ENCODE assay signal across 21 cellular contexts in the genomic region with DNA sequence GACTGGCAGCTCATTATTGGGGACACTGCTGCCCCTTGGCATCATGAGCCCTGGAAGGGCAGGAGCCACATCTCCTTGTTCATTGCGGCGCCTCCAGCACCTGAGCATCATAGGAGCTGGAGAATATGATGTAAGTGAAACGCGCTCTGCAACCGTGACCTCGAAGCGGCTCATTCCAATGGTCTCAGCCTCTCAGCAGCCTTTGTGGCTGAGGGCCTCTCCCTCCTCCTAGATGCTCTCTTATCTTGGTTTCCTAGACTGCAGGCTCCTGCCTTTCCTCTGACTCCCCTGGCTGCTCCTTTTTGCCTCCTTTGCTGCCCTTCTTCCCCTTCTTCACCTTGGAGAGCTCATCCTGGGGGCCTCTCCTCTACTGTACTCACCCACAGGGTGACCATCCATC.
DNase-seq lines count a peak whose midpoint lies in the region; ATAC-seq and TF ChIP-seq lines count a peak whose summit lies in the region.
"Had no signal": no experiment of that assay in that cellular context is flagged by ENCODE, and none has a peak within 500 bp of the region (broad histone marks: within the 10 kb centered on the region; RNA-seq: fewer than 3 reads in every experiment).

No MANE protein-coding gene starts in this region.

- H3K36me3 ChIP-seq in neural progenitor cell = no peaks in the 10 kb centered on the region
- no peaks in the 10 kb centered on the region for H3K36me3 ChIP-seq in mammary epithelial cell (ENCODE audit: insufficient read depth, low read length)
- H3K36me3 ChIP-seq: BLaER1 had no signal

- no peaks in the 10 kb centered on the region for H3K9me3 Mint-ChIP-seq in neural progenitor cell
- no peaks in the 10 kb centered on the region for H3K9me3 Mint-ChIP-seq in stimulated activated effector memory CD8-positive, alpha-beta T cell treated with anti-CD3 and anti-CD28 coated beads, Interleukin-12 subunit alpha, Interleukin-12 subunit beta, amount 100 ng/mL, for 72 hours
- H3K9me3 Mint-ChIP-seq: CD4-positive, CD25-positive, alpha-beta regulatory T cell; CD8-positive, alpha-beta T cell; GM23338; H9 had no signal

- dilution Hi-C loops in mammary epithelial cell (cut with HindIII; ENCODE audit: low sequenced_read_pairs) = no loop called here

- H3K27me3 Mint-ChIP-seq in neural progenitor cell (ENCODE audit: insufficient read depth, low read depth) = peaks cover 17% of the 10 kb centered on the region

- intact Hi-C loops in Right ventricle myocardium superior (cut with DNase I) = no loop called here
- intact Hi-C loops in cardiac septum (cut with DNase I) = no loop called here
- intact Hi-C loops in mammary epithelial cell (cut with micrococcal nuclease) = no loop called here

- H3K4me3 ChIP-seq in neural progenitor cell = no peak overlapping the region
- H3K4me3 ChIP-seq in mammary epithelial cell (replicated peaks in 1 of 3; ENCODE audit: insufficient read depth in 1 of 3, low read depth in 2 of 3, low read length in 3 of 3) = no peak overlapping the region
- H3K4me3 ChIP-seq: BLaER1, GM12878, GM23338 had no signal

- no peak overlapping the region for H2AFZ ChIP-seq in neural progenitor cell (replicated peaks)
- no peak overlapping the region for H2AFZ ChIP-seq in mammary epithelial cell (ENCODE audit: low read depth, low read length)
- H2AFZ ChIP-seq: GM23338 had no signal

- H3K4me1 Mint-ChIP-seq in neural progenitor cell = peaks cover 20% of the 10 kb centered on the region
- H3K4me1 Mint-ChIP-seq in stimulated activated effector memory CD8-positive, alpha-beta T cell treated with anti-CD3 and anti-CD28 coated beads, Interleukin-12 subunit alpha, Interleukin-12 subunit beta, amount 100 ng/mL, for 72 hours = no peaks in the 10 kb centered on the region
- H3K4me1 Mint-ChIP-seq: B cell; CD4-positive, CD25-positive, alpha-beta regulatory T cell; GM23338; H9 had no signal

- BruUV-seq in mammary epithelial cell (replicated peaks; lab: Mats Ljungman, UMichigan) = no TSS peak

- ATAC-seq in Right ventricle myocardium superior (ENCODE audit: poor library complexity) (no peak), HG03175 (IDR thresholded peaks at IDR 0.05; ENCODE audit: unreplicated experiment) (no peak)
- ATAC-seq in stimulated activated effector memory CD8-positive, alpha-beta T cell treated with anti-CD3 and anti-CD28 coated beads, Interleukin-12 subunit alpha, Interleukin-12 subunit beta, amount 100 ng/mL, for 72 hours = peak; percentile 16
- ATAC-seq: CD8-positive, alpha-beta T cell; GM12878; GM23338; HCT116 had no signal

- H3K36me3 Mint-ChIP-seq in neural progenitor cell = no peaks in the 10 kb centered on the region
- no peaks in the 10 kb centered on the region for H3K36me3 Mint-ChIP-seq in stimulated activated effector memory CD8-positive, alpha-beta T cell treated with anti-CD3 and anti-CD28 coated beads, Interleukin-12 subunit alpha, Interleukin-12 subunit beta, amount 100 ng/mL, for 72 hours
- H3K36me3 Mint-ChIP-seq: CD4-positive, CD25-positive, alpha-beta regulatory T cell; CD8-positive, alpha-beta T cell had no signal

- no peaks in the 10 kb centered on the region for H3K27me3 ChIP-seq in neural progenitor cell
- no peaks in the 10 kb centered on the region for H3K27me3 ChIP-seq in mammary epithelial cell (ENCODE audit: insufficient read depth, low read length)
- H3K27me3 ChIP-seq: BLaER1 had no signal

- H3K4me2 ChIP-seq in neural progenitor cell = no peak overlapping the region
- no peak overlapping the region for H3K4me2 ChIP-seq in mammary epithelial cell (ENCODE audit: insufficient read depth, low read depth, low read length)
- H3K4me2 ChIP-seq: BLaER1, GM23338 had no signal

- in situ Hi-C loops in mammary epithelial cell (cut with MboI; ENCODE audit: low sequenced_read_pairs in 2 of 2) = no loop called here

- no peak for TF ChIP-seq CTCF in neural progenitor cell (IDR thresholded peaks at IDR 0.05)
- TF ChIP-seq CTCF in mammary epithelial cell (conservative IDR thresholded peaks at IDR 0.05 in 1 of 2, IDR thresholded peaks at IDR 0.05 in 1 of 2; ENCODE audit: extremely low read depth in 1 of 2, insufficient read depth in 1 of 2, low read depth in 1 of 2, low read length in 2 of 2) = no peak

- H3K27ac Mint-ChIP-seq in neural progenitor cell = peak overlapping the region; percentile 21
- H3K27ac Mint-ChIP-seq in stimulated activated effector memory CD8-positive, alpha-beta T cell treated with anti-CD3 and anti-CD28 coated beads, Interleukin-12 subunit alpha, Interleukin-12 subunit beta, amount 100 ng/mL, for 72 hours = no peak overlapping the region
- H3K27ac Mint-ChIP-seq: B cell; CD8-positive, alpha-beta T cell; GM23338; H9 had no signal

- CTCF ChIA-PET in mammary epithelial cell (lab: Charles Lee; ENCODE audit: low non-redundant PET) = no interaction called here

- H3K79me2 ChIP-seq in neural progenitor cell (ENCODE audit: low read depth) (no peaks in the 10 kb centered on the region), mammary epithelial cell (ENCODE audit: insufficient read depth, low read length) (no peaks in the 10 kb centered on the region)

- no peak overlapping the region for H3K9ac ChIP-seq in neural progenitor cell
- H3K9ac ChIP-seq in mammary epithelial cell (ENCODE audit: insufficient read depth, low read length) = no peak overlapping the region
- H3K9ac ChIP-seq: BLaER1 had no signal

- H3K9me3 ChIP-seq in neural progenitor cell (ENCODE audit: low read depth) = no peaks in the 10 kb centered on the region
- H3K9me3 ChIP-seq in mammary epithelial cell (replicated peaks; ENCODE audit: insufficient read depth, low read length) = no peaks in the 10 kb centered on the region
- H3K9me3 ChIP-seq: BLaER1, Caco-2 had no signal

- H3F3A ChIP-seq in neural progenitor cell (ENCODE audit: low read depth) = no peaks in the 10 kb centered on the region

- H3K4me1 ChIP-seq in neural progenitor cell (no peaks in the 10 kb centered on the region), mammary epithelial cell (ENCODE audit: insufficient read depth, low read length) (no peaks in the 10 kb centered on the region)
- H3K4me1 ChIP-seq: BLaER1, Caco-2 had no signal

- 100% methylated on average over 7 of the region's 7 CpGs for WGBS in mammary epithelial cell (ENCODE audit: low coverage, missing lambda C conversion rate)

- H4K20me1 ChIP-seq in neural progenitor cell (ENCODE audit: low read depth) (no peaks in the 10 kb centered on the region), mammary epithelial cell (ENCODE audit: insufficient read depth, low read length) (no peaks in the 10 kb centered on the region)
- H4K20me1 ChIP-seq: BLaER1 had no signal

- no peak overlapping the region for H3K4me3 Mint-ChIP-seq in neural progenitor cell
- H3K4me3 Mint-ChIP-seq in stimulated activated effector memory CD8-positive, alpha-beta T cell treated with anti-CD3 and anti-CD28 coated beads, Interleukin-12 subunit alpha, Interleukin-12 subunit beta, amount 100 ng/mL, for 72 hours = no peak overlapping the region
- H3K4me3 Mint-ChIP-seq: B cell; CD4-positive, CD25-positive, alpha-beta regulatory T cell; CD8-positive, alpha-beta T cell; GM23338; H9 had no signal

- DNase-seq in Right ventricle myocardium superior (peak; percentile 7), cardiac septum (ENCODE audit: low spot score) (no peak), neural progenitor cell (ENCODE audit: low spot score) (no peak), D341Med (ENCODE audit: low spot score) (no peak), mammary epithelial cell (no peak)
- no peak for DNase-seq in stimulated activated effector memory CD8-positive, alpha-beta T cell treated with anti-CD3 and anti-CD28 coated beads, Interleukin-12 subunit alpha, Interleukin-12 subunit beta, amount 100 ng/mL, for 72 hours (ENCODE audit: low spot score in 2 of 2)
- DNase-seq: Caco-2; CD4-positive, CD25-positive, alpha-beta regulatory T cell; CD8-positive, alpha-beta T cell; DMS 273 treated with DMSO at 0.1 percent for 48 hours; EL; GDM1; H9 had no signal

- H3K27ac ChIP-seq in neural progenitor cell (no peak overlapping the region), mammary epithelial cell (ENCODE audit: insufficient read depth, low read depth, low read length) (no peak overlapping the region)
- H3K27ac ChIP-seq: 22Rv1, BLaER1, C4-2B had no signal
